8 cellular contexts compared by ENCODE assay signal in the genomic region with DNA sequence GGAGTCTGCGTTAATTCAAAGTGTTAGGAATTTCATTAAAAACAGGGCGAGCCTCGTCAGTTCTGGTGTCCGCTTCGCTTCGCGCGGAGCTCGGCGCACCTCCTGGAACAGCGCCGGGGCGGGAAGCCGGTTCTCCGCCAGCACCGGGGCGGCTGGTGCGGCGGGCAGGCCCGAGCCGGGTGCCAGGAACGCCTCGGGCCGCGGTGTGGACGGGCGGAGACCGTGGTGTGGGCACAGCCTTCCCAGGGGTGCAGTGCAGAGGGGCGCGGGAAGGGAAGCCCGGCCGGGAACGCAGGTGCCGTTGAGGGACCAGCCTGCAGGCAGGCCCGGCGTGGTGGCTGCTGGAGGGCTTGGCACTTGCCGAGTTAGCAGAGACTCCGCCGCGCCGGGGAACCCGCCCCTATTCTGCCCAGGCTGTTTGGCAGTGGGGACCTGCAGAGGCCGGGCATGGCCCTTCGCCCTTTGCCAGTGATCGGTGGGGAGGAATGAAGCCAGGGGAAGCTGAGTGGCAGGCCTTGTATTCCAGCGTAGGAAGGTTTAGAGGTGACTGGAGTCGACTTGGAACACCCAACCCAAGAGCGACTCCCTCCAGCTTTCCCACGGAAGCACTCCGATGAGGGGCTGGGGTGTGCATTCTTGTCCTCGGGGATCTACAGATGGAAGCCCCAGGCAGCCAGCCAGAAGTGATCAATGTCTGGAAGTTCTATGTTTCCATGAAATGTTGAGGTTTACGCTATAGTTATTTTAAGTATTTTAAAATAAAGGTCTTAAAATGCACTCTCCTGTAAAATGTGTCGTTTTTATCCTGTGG.
DNase-seq lines count a peak whose midpoint lies in the region; ATAC-seq and TF ChIP-seq lines count a peak whose summit lies in the region.

No MANE protein-coding gene starts in this region.

- H3K27me3 ChIP-seq in RWPE2 (ENCODE audit: insufficient read depth, poor library complexity, severe bottlenecking), result no peaks in the 10 kb centered on the region

- peak overlapping the region; percentile 30 for H3K4me3 ChIP-seq in RWPE2 (ENCODE audit: severe bottlenecking)
- peak overlapping the region; percentile 80 for H3K4me3 ChIP-seq in skeletal muscle cell (ENCODE audit: low read depth, low read length)

- peak; percentile 10 to 37 (median 22) for DNase-seq in activated CD8-positive, alpha-beta memory T cell treated with anti-CD3 and anti-CD28 coated beads for 48 hours (ENCODE audit: low read depth in 2 of 3, low spot score in 2 of 3)
- DNase-seq in activated CD8-positive, alpha-beta memory T cell treated with anti-CD3 and anti-CD28 coated beads for 24 hours, result no peak
- DNase-seq in RWPE2 (ENCODE audit: low spot score) (peak; percentile 74), anterior cingulate cortex (lab: John Stamatoyannopoulos, UW) (peak in 46 of 58 donors; percentile 16 to 73 (median 43)), hepatic stellate cell (ENCODE audit: low spot score) (peak; percentile 32), skeletal muscle cell (ENCODE audit: low read depth) (no peak), HuH-7 (ENCODE audit: low spot score) (no peak), NCI-H82 treated with DMSO at 0.1 percent for 48 hours (lab: John Stamatoyannopoulos, UW; ENCODE audit: unreplicated experiment) (no peak)

- no peaks in the 10 kb centered on the region for H3K9me3 ChIP-seq in RWPE2 (ENCODE audit: severe bottlenecking)

- peak; percentile 9 for ATAC-seq in RWPE2 (ENCODE audit: low read depth)

- H3K27ac ChIP-seq in RWPE2 (ENCODE audit: poor library complexity, severe bottlenecking), result peak overlapping the region; percentile 91

- no peaks in the 10 kb centered on the region for H3K4me1 ChIP-seq in RWPE2 (ENCODE audit: insufficient read depth, poor library complexity, severe bottlenecking)

- TF ChIP-seq CTCF in RWPE2 (IDR thresholded peaks at IDR 0.05; ENCODE audit: poor library complexity, severe bottlenecking), result no peak

- no peaks in the 10 kb centered on the region for H3K36me3 ChIP-seq in RWPE2 (ENCODE audit: low read depth)

Comparison
In these comparisons a context has a peak if more than half of its experiments do, and no peak if none do; other contexts are left out.
1. DNase-seq: peak in activated CD8-positive, alpha-beta memory T cell treated with anti-CD3 and anti-CD28 coated beads for 48 hours (3 of 3), RWPE2 (single experiment), anterior cingulate cortex (46 of 58) and hepatic stellate cell (single experiment); none in activated CD8-positive, alpha-beta memory T cell treated with anti-CD3 and anti-CD28 coated beads for 24 hours (single experiment), skeletal muscle cell (single experiment), HuH-7 (single experiment) and NCI-H82 treated with DMSO at 0.1 percent for 48 hours (single experiment).